In the genomic region with DNA sequence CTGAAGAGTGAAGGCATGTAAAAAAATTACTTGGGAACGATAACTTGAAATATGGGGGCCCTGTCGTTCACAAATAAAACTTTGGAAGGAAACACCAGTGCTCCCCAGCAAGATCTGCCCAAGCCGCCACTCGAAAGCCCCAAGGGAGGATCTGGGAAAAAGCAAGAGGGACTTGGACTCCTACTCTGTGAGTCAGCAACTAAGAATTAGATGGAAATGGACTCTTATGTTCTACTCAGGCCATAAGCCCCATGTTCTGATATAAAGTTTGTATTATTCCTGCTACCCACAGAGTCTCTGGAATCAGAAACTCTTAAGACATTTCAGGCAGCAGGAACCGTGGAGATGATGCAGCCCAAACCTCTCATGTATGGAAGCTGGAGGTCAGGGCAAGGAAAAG, we compare ENCODE assay signal across 12 cellular contexts.
DNase-seq lines count a peak whose midpoint lies in the region; ATAC-seq, FAIRE-seq and TF ChIP-seq lines count a peak whose summit lies in the region.
"Had no signal": no experiment of that assay in that cellular context is flagged by ENCODE, and none has a peak within 500 bp of the region (broad histone marks: within the 10 kb centered on the region; RNA-seq: fewer than 3 reads in every experiment).

No MANE protein-coding gene starts in this region.

- H3K9me3 ChIP-seq in A549 (no peaks in the 10 kb centered on the region; the same call in 2 of the 3 replicates), osteoblast (ENCODE audit: low read depth, low read length) (no peaks in the 10 kb centered on the region)

- 72% methylated on average over 5 of the region's 5 CpGs for WGBS in A549 (ENCODE audit: missing lambda C conversion rate)

- CTCF ChIA-PET in A549 (lab: Yijun Ruan, JAX), result interaction anchor here (0.5 to 2.6 kb wide), 5 partner anchors 14 to 90 kb away, joined by 3 to 12 read pairs (median 3); no protein-coding TSS in a partner anchor

- H3K4me1 ChIP-seq in A549, result peaks cover 78% of the 10 kb centered on the region
- peaks cover 38% of the 10 kb centered on the region for H3K4me1 ChIP-seq in osteoblast (ENCODE audit: insufficient read depth, low read length)

- no peaks in the 10 kb centered on the region for H3K27me3 ChIP-seq in osteoblast (ENCODE audit: insufficient read depth, low read length)

- TF ChIP-seq RAD21 in A549 (conservative IDR thresholded peaks at IDR 0.05 in 1 of 2, IDR thresholded peaks at IDR 0.05 in 1 of 2), result no peak

- no peak; a peak in 1 of 6 replicates for ATAC-seq in A549
- ATAC-seq: activated CD8-positive, alpha-beta T cell treated with anti-CD3 and anti-CD28 coated beads, Interleukin-2, amount 10 ng/mL, durations not matched to agents 7 days and 5 days; naive thymus-derived CD8-positive, alpha-beta T cell had no signal

- no peak overlapping the region for H2AFZ ChIP-seq in osteoblast (ENCODE audit: low read length)

- H3K27ac ChIP-seq in A549, result peak overlapping the region; percentile 86 to 90
- peak overlapping the region; percentile 80 for H3K27ac ChIP-seq in osteoblast (ENCODE audit: low read depth, low read length)

- FAIRE-seq in A549 (lab: Jason Lieb, UNC) (no peak), GM19239 (lab: Jason Lieb, UNC) (no peak)

- H3K4me2 ChIP-seq in A549 (peak overlapping the region; percentile 85), osteoblast (ENCODE audit: insufficient read depth, low read length) (peak overlapping the region; percentile 67)

- peaks cover 21% of the 10 kb centered on the region for H3K36me3 ChIP-seq in osteoblast (ENCODE audit: insufficient read depth, low read length)

- POLR2A ChIA-PET in A549 (lab: Yijun Ruan, JAX), result no interaction called here

- TF ChIP-seq POLR2A in A549 (IDR thresholded peaks at IDR 0.05; ENCODE audit: low read length), result no peak

- no peak overlapping the region for H3K4me3 ChIP-seq in A549
- H3K4me3 ChIP-seq in osteoblast (ENCODE audit: insufficient read depth, low read length), result no peak overlapping the region

- no peak for DNase-seq in A549 (ENCODE audit: low read depth in 1 of 2, low spot score in 1 of 2)
- DNase-seq in NCI-H446 treated with DMSO at 0.1 percent for 48 hours (lab: John Stamatoyannopoulos, UW), result peak; percentile 36
- DNase-seq in fibroblast of peridontal ligament (ENCODE audit: extremely low read depth), result peak; percentile 87
- DNase-seq in osteoblast (ENCODE audit: insufficient read length, low spot score, missing footprints), result peak; percentile 92
- no peak for DNase-seq in GM19239 (ENCODE audit: insufficient read length, low spot score)
- no peak for DNase-seq in KG1 (lab: John Stamatoyannopoulos, UW)
- DNase-seq in activated CD4-positive, alpha-beta T cell treated with anti-CD3 and anti-CD28 coated beads, Interleukin-2, amount 50 U/mL, for 48 hours, result no peak
- no peak for DNase-seq in cortex of kidney (lab: John Stamatoyannopoulos, UW)
- DNase-seq: activated CD8-positive, alpha-beta T cell treated with anti-CD3 and anti-CD28 coated beads, Interleukin-2, amount 10 ng/mL, durations not matched to agents 7 days and 5 days; activated naive CD8-positive, alpha-beta T cell treated with anti-CD3 and anti-CD28 coated beads for 36 hours; naive thymus-derived CD8-positive, alpha-beta T cell; NCI-H2029 had no signal

- H3K79me2 ChIP-seq in osteoblast (ENCODE audit: insufficient read depth, low read length), result peaks cover 9% of the 10 kb centered on the region

- TF ChIP-seq EP300 in A549 (IDR thresholded peaks at IDR 0.05), result no peak

- H4K20me1 ChIP-seq in osteoblast (ENCODE audit: insufficient read depth, low read length), result no peaks in the 10 kb centered on the region

- no peak for TF ChIP-seq CTCF in A549 (IDR thresholded peaks at IDR 0.05)
- TF ChIP-seq CTCF in osteoblast (IDR thresholded peaks at IDR 0.05; ENCODE audit: extremely low read depth, low read depth, low read length), result no peak

TF ChIP-seq in A549, 52 proteins besides CTCF, POLR2A, EP300 and RAD21:
- TF ChIP-seq ZC3H11A (IDR thresholded peaks at IDR 0.05) (no peak), ZNF302 (CRISPR knock-in tag; IDR thresholded peaks at IDR 0.05) (no peak)

Comparison
In these comparisons a context has a peak if more than half of its experiments do, and no peak if none do; other contexts are left out.
1. DNase-seq: peak in NCI-H446 treated with DMSO at 0.1 percent for 48 hours (single experiment), fibroblast of peridontal ligament (single experiment) and osteoblast (single experiment); none in A549 (0 of 2), GM19239 (single experiment), KG1 (single experiment), activated CD4-positive, alpha-beta T cell treated with anti-CD3 and anti-CD28 coated beads, Interleukin-2, amount 50 U/mL, for 48 hours (0 of 2) and cortex of kidney (single experiment).